1 cellular context compared by ENCODE assay signal in the genomic region with DNA sequence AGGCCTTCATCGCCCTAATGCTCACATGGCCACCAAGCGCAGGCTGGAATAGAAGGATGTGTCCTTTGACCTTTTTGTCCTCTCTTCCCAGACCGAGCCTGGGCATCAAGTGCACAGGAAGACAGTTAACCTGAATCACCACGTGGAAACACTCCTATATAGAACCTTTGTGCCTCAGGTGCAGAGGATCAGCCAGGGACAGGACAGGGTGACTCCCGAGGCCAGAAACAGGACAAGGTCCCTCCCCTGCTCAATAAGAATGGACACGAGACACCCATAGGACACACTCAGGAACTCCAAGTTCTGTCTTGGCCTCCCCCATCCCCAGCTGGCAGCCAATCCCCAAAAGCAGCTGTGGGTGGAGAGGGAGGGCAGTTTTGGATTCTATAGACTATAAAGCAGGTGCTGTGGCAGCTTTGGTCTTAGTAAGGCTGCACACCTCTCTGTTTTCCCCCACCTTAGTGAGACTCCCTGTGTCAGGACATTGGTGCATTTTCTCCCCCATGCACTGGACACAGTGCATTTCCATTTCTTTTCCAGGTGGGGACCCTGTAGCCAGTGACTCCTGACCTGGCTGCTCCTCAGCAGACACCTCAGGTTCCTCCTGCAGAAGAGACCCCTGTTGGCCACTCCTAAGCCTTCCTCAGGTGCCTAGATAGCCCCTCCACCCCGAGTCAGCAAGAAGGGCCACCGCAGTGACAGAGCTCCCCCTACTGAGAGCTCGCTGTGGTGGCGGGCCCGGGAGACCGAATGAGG.
TF ChIP-seq lines count a peak whose summit lies in the region.

No MANE protein-coding gene starts in this region.

TF ChIP-seq in HepG2, 621 proteins besides CTCF, POLR2A, EP300 and RAD21 (continued from another document and continues in another):
- TF ChIP-seq, protein P1, sequence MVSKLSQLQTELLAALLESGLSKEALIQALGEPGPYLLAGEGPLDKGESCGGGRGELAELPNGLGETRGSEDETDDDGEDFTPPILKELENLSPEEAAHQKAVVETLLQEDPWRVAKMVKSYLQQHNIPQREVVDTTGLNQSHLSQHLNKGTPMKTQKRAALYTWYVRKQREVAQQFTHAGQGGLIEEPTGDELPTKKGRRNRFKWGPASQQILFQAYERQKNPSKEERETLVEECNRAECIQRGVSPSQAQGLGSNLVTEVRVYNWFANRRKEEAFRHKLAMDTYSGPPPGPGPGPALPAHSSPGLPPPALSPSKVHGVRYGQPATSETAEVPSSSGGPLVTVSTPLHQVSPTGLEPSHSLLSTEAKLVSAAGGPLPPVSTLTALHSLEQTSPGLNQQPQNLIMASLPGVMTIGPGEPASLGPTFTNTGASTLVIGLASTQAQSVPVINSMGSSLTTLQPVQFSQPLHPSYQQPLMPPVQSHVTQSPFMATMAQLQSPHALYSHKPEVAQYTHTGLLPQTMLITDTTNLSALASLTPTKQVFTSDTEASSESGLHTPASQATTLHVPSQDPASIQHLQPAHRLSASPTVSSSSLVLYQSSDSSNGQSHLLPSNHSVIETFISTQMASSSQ (IDR thresholded peaks at IDR 0.05; ENCODE audit: low read depth): 0 out of 2 replicates have a peak, but pooled peaks have one; percentile 44
- TF ChIP-seq, protein P1 (CRISPR knock-in tag; IDR thresholded peaks at IDR 0.05; ENCODE audit: borderline replicate concordance): peak; percentile 69; the same call in 1 of the 2 replicates
- TF ChIP-seq ZNF766 (CRISPR knock-in tag; IDR thresholded peaks at IDR 0.05; ENCODE audit: borderline replicate concordance) (0 out of 2 replicates have a peak, but pooled peaks have one; percentile 41), ZNF557 (CRISPR knock-in tag; IDR thresholded peaks at IDR 0.05) (no peak), SRF (IDR thresholded peaks at IDR 0.05; ENCODE audit: low read depth, low read length) (0 out of 2 replicates have a peak, but pooled peaks have one; percentile 40), CEBPZ (IDR thresholded peaks at IDR 0.05; ENCODE audit: low read length) (no peak), ZNF891 (CRISPR knock-in tag; IDR thresholded peaks at IDR 0.05) (0 out of 2 replicates have a peak, but pooled peaks have one; percentile 48), SALL2 (CRISPR knock-in tag; IDR thresholded peaks at IDR 0.05) (0 out of 2 replicates have a peak, but pooled peaks have one; percentile 50), NR2F1 (CRISPR knock-in tag; IDR thresholded peaks at IDR 0.05) (no peak), ZFP82 (CRISPR knock-in tag; IDR thresholded peaks at IDR 0.05; ENCODE audit: borderline replicate concordance) (no peak), ATF3 (CRISPR knock-in tag; IDR thresholded peaks at IDR 0.05) (no peak), HES4 (CRISPR knock-in tag; IDR thresholded peaks at IDR 0.05; ENCODE audit: borderline replicate concordance) (no peak), SPEN (CRISPR knock-in tag; IDR thresholded peaks at IDR 0.05; ENCODE audit: low read depth) (peak; percentile 59; the same call in 1 of the 2 replicates), PATZ1 (CRISPR knock-in tag; IDR thresholded peaks at IDR 0.05) (peak; percentile 58; the same call in 1 of the 2 replicates), NFKBIZ (CRISPR knock-in tag; IDR thresholded peaks at IDR 0.05) (peak; percentile 74; the same call in 1 of the 2 replicates), KLF11 (CRISPR knock-in tag; IDR thresholded peaks at IDR 0.05) (peak; percentile 74; the same call in 1 of the 2 replicates), ZNF672 (CRISPR knock-in tag; IDR thresholded peaks at IDR 0.05) (no peak), MAF1 (CRISPR knock-in tag; IDR thresholded peaks at IDR 0.05; ENCODE audit: borderline replicate concordance) (no peak), FOSL2 (CRISPR knock-in tag; IDR thresholded peaks at IDR 0.05) (peak; percentile 81), THAP11 (CRISPR knock-in tag; IDR thresholded peaks at IDR 0.05) (peak; percentile 64), NR2F2 (IDR thresholded peaks at IDR 0.05; ENCODE audit: borderline replicate concordance, low read depth) (peak; percentile 40; the same call in 1 of the 2 replicates), FUBP1 (CRISPR knock-in tag; IDR thresholded peaks at IDR 0.05; ENCODE audit: borderline replicate concordance) (no peak), ATF4 (CRISPR knock-in tag; IDR thresholded peaks at IDR 0.05) (peak in 1 of 2 experiments; percentile 53; a peak in 1 of 4 replicates), ATF6 (CRISPR knock-in tag; conservative IDR thresholded peaks at IDR 0.05) (no peak), ZNF792 (CRISPR knock-in tag; IDR thresholded peaks at IDR 0.05) (peak; percentile 80; the same call in 1 of the 2 replicates), ZNF274 (CRISPR knock-in tag; IDR thresholded peaks at IDR 0.05) (no peak), STAG1 (CRISPR knock-in tag; IDR thresholded peaks at IDR 0.05) (peak; percentile 98), KDM5A (IDR thresholded peaks at IDR 0.05; ENCODE audit: borderline replicate concordance, low read length) (no peak), ZNF607 (CRISPR knock-in tag; IDR thresholded peaks at IDR 0.05; ENCODE audit: borderline replicate concordance) (no peak), EZH2 (conservative IDR thresholded peaks at IDR 0.05; ENCODE audit: low read depth, low read length) (no peak)
- TF ChIP-seq, protein P2, sequence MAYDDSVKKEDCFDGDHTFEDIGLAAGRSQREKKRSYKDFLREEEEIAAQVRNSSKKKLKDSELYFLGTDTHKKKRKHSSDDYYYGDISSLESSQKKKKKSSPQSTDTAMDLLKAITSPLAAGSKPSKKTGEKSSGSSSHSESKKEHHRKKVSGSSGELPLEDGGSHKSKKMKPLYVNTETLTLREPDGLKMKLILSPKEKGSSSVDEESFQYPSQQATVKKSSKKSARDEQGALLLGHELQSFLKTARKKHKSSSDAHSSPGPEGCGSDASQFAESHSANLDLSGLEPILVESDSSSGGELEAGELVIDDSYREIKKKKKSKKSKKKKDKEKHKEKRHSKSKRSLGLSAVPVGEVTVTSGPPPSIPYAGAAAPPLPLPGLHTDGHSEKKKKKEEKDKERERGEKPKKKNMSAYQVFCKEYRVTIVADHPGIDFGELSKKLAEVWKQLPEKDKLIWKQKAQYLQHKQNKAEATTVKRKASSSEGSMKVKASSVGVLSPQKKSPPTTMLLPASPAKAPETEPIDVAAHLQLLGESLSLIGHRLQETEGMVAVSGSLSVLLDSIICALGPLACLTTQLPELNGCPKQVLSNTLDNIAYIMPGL (CRISPR knock-in tag; IDR thresholded peaks at IDR 0.05; ENCODE audit: borderline replicate concordance in 1 of 2, low read depth in 1 of 2): peak; percentile 83 to 91
- TF ChIP-seq, protein P3, sequence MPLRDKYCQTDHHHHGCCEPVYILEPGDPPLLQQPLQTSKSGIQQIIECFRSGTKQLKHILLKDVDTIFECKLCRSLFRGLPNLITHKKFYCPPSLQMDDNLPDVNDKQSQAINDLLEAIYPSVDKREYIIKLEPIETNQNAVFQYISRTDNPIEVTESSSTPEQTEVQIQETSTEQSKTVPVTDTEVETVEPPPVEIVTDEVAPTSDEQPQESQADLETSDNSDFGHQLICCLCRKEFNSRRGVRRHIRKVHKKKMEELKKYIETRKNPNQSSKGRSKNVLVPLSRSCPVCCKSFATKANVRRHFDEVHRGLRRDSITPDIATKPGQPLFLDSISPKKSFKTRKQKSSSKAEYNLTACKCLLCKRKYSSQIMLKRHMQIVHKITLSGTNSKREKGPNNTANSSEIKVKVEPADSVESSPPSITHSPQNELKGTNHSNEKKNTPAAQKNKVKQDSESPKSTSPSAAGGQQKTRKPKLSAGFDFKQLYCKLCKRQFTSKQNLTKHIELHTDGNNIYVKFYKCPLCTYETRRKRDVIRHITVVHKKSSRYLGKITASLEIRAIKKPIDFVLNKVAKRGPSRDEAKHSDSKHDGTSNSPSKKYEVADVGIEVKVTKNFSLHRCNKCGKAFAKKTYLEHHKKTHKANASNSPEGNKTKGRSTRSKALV (CRISPR knock-in tag; IDR thresholded peaks at IDR 0.05): no peak
- TF ChIP-seq, protein P4, sequence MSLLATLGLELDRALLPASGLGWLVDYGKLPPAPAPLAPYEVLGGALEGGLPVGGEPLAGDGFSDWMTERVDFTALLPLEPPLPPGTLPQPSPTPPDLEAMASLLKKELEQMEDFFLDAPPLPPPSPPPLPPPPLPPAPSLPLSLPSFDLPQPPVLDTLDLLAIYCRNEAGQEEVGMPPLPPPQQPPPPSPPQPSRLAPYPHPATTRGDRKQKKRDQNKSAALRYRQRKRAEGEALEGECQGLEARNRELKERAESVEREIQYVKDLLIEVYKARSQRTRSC (CRISPR knock-in tag; IDR thresholded peaks at IDR 0.05; ENCODE audit: low read depth): no peak
